Comparison of ENCODE assay signal across 2 cellular contexts in the genomic region with DNA sequence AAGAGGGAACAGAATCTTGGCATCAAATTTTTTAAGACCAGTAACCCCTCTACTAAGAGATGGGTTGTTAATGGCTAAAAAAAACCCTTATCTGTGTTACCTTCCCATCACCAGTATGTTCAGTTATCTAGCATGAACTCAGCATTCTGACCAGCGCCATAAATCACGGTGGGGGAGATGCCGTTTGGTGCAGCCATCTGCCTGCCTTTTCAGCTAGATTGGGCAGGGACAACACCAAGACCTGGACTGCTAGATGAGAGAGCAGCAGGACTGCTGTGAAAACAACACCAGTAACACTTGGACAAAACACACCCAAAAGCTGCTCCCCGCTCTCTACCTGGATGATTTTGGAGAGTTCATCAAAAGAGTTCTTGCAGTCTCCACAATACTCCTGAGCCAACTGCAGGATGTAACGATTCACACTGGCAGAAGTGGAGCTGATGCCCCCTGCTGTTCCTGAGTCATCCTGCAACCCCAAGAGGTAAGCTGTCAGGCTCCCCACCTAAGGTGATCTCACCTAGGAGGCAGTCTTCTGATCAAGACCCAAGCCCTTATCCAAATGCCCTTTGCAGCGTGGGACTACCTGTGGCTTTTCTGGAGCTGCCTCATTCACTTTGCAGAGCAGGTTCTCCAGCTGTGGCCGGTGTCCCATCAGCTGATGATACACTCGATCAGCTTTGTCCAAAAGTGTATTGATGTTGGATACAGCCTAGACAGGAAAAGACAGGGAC.
TF ChIP-seq lines count a peak whose summit lies in the region.

No MANE protein-coding gene starts in this region.

TF ChIP-seq in IMR-90, 13 proteins besides CTCF, POLR2A, EP300 and RAD21 (continued from another document):
- TF ChIP-seq, protein P1, sequence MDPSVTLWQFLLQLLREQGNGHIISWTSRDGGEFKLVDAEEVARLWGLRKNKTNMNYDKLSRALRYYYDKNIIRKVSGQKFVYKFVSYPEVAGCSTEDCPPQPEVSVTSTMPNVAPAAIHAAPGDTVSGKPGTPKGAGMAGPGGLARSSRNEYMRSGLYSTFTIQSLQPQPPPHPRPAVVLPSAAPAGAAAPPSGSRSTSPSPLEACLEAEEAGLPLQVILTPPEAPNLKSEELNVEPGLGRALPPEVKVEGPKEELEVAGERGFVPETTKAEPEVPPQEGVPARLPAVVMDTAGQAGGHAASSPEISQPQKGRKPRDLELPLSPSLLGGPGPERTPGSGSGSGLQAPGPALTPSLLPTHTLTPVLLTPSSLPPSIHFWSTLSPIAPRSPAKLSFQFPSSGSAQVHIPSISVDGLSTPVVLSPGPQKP (IDR thresholded peaks at IDR 0.05; ENCODE audit: borderline replicate concordance, low read depth, low read length), result no peak
- no peak for TF ChIP-seq MAZ (IDR thresholded peaks at IDR 0.05; ENCODE audit: borderline replicate concordance, low read depth, low read length)

TF ChIP-seq in endothelial cell of umbilical vein, 7 proteins besides CTCF, POLR2A, EP300 and RAD21 (continued from another document):
- no peak for TF ChIP-seq JUN (IDR thresholded peaks at IDR 0.05; ENCODE audit: borderline replicate concordance, insufficient read depth, insufficient read length, low read depth)
- no peak for TF ChIP-seq GATA2 (IDR thresholded peaks at IDR 0.05; ENCODE audit: insufficient read depth, insufficient read length, low read depth, low read length)
- no peak for TF ChIP-seq POLR2AphosphoS5 (IDR thresholded peaks at IDR 0.05; ENCODE audit: insufficient read depth, low read depth, low read length)
- TF ChIP-seq MYC (IDR thresholded peaks at IDR 0.05; ENCODE audit: low read depth, low read length), result no peak
- no peak for TF ChIP-seq FOS (IDR thresholded peaks at IDR 0.05; ENCODE audit: borderline replicate concordance, insufficient read depth, low read length)
TF ChIP-seq in endothelial cell of umbilical vein: peak in this region for 0.
